8 cellular contexts compared by ENCODE assay signal in genomic region chr12:47818382-47818700, GRCh38. TPM values are rescaled to one million over a fixed set of nuclear protein-coding genes. Genes with fewer than 3 reads are reported as not detected.
DNase-seq lines count a peak whose midpoint lies in the region; ATAC-seq, FAIRE-seq and TF ChIP-seq lines count a peak whose summit lies in the region.

No MANE protein-coding gene starts in this region.

- peak overlapping the region; percentile 45 for H3K27ac ChIP-seq in brain microvascular endothelial cell
- H3K27ac ChIP-seq in mesodermal cell (ENCODE audit: low read depth, low read length, severe bottlenecking), result peak overlapping the region; percentile 62
- peak overlapping the region in 1 of 2 donors; percentile 82 for H3K27ac ChIP-seq in aorta (ENCODE audit: low read depth in 1 of 2, low read length in 2 of 2)

- peaks cover 4% of the 10 kb centered on the region for H3K36me3 ChIP-seq in brain microvascular endothelial cell (replicated peaks)
- H3K36me3 ChIP-seq in mesodermal cell (ENCODE audit: control insufficient read depth, insufficient read depth, low read length), result peaks cover 36% of the 10 kb centered on the region
- H3K36me3 ChIP-seq in aorta (ENCODE audit: control insufficient read depth in 1 of 2, insufficient read depth in 2 of 2, low read length in 1 of 2), result no peaks in the 10 kb centered on the region

- peak; percentile 66 for DNase-seq in stimulated activated CD4-positive, alpha-beta T cell treated with anti-CD3 and anti-CD28 coated beads, Interleukin-15, amount 100 ng/mL, for 24 hours
- DNase-seq in stimulated activated CD4-positive, alpha-beta T cell treated with anti-CD3 and anti-CD28 coated beads, Interleukin-4, amount 100 ng/mL, for 1 hour, result no peak
- no peak for DNase-seq in brain microvascular endothelial cell
- no peak for DNase-seq in aorta
- no peak for DNase-seq in RCC 7860 (ENCODE audit: low spot score)
- DNase-seq in NCI-H345 treated with DMSO at 0.1 percent for 48 hours (lab: John Stamatoyannopoulos, UW; ENCODE audit: unreplicated experiment), result no peak
- DNase-seq in NCI-H2171 (lab: John Stamatoyannopoulos, UW), result no peak

- H3K4me1 ChIP-seq in mesodermal cell (ENCODE audit: control insufficient read depth, insufficient read depth, low read length, poor library complexity, severe bottlenecking), result peaks cover 74% of the 10 kb centered on the region
- H3K4me1 ChIP-seq in aorta (ENCODE audit: control insufficient read depth in 1 of 2, insufficient read depth in 2 of 2, low read length in 2 of 2), result peaks cover 6 to 13% of the 10 kb centered on the region in 2 donors

- no peaks in the 10 kb centered on the region for H3K9me3 ChIP-seq in mesodermal cell (ENCODE audit: control insufficient read depth, low read length)
- no peaks in the 10 kb centered on the region for H3K9me3 ChIP-seq in aorta (ENCODE audit: control insufficient read depth, low read length)

- intact Hi-C loops in aorta (cut with DNase I), result loop anchor here in 1 of 2 donors (10.0 kb wide), 1 partner anchor 1434 kb away; no protein-coding TSS in a partner anchor

- WGBS in mesodermal cell (ENCODE audit: insufficient coverage in 2 of 2), 2 experiments, result 45 to 53% methylated on average over 5 to 6 of the region's 6 CpGs
- 15 to 17% methylated on average over 6 of the region's 6 CpGs for WGBS in aorta, 2 donors

- TF ChIP-seq CTCF in brain microvascular endothelial cell (IDR thresholded peaks at IDR 0.05; ENCODE audit: low read depth, low read length, missing control alignments), result no peak

- H3K4me3 ChIP-seq in brain microvascular endothelial cell (ENCODE audit: low read depth, low read length) (peak overlapping the region; percentile 81), mesodermal cell (ENCODE audit: extremely low read depth, insufficient read depth, low read length, poor library complexity, severe bottlenecking) (peak overlapping the region; percentile 69), aorta (ENCODE audit: low read length in 2 of 2) (peak overlapping the region; percentile 86 to 96)

- no peak for FAIRE-seq in RCC 7860 (lab: Jason Lieb, UNC)

- no peaks in the 10 kb centered on the region for H3K27me3 ChIP-seq in brain microvascular endothelial cell (replicated peaks)
- H3K27me3 ChIP-seq in aorta (ENCODE audit: control insufficient read depth in 1 of 2, insufficient read depth in 2 of 2, low read length in 1 of 2), result no peaks in the 10 kb centered on the region

- ATAC-seq in aorta (ENCODE audit: low FRiP score), result no peak

- in situ Hi-C loops in brain microvascular endothelial cell (cut with HindIII; ENCODE audit: low pct_ligation_motif_present, low sequenced_read_pairs), result no loop called here

RNA-seq across cellular contexts. Expression of gene HDAC7, which starts 1.4 kb away (rescaled TPM):
- 118 TPM for polyA plus RNA-seq in mesodermal cell (2013, experiment 1 of 2)
- 98.0 TPM for polyA plus RNA-seq in mesodermal cell (2013, experiment 2 of 2)
- 100 to 1,000 TPM; 144 to 192 TPM for total RNA-seq in aorta
- 10 to 100 TPM; 17.0 to 93.4 TPM for polyA plus RNA-seq in aorta

RNA-seq across cellular contexts. Expression of gene SLC48A1, which starts 45.3 kb away (rescaled TPM):
- polyA plus RNA-seq in mesodermal cell (2013, experiment 1 of 2), result 13.9 TPM
- polyA plus RNA-seq in mesodermal cell (2013, experiment 2 of 2), result 14.5 TPM
- 10 to 100 TPM; 35.7 to 51.3 TPM for total RNA-seq in aorta
- 10 to 100 TPM; 19.7 to 33.6 TPM for polyA plus RNA-seq in aorta

RNA-seq across cellular contexts. Expression of gene RAPGEF3, which starts 59.7 kb away (rescaled TPM):
- 17.1 TPM for polyA plus RNA-seq in mesodermal cell (2013, experiment 1 of 2)
- 11.3 TPM for polyA plus RNA-seq in mesodermal cell (2013, experiment 2 of 2)
- 100 to 1,000 TPM in 1 of 2 donors, 10 to 100 TPM in 1; 39.2 to 139 TPM for total RNA-seq in aorta
- 100 to 1,000 TPM in 1 of 2 donors, 1 to 10 TPM in 1; 3.1 to 149 TPM for polyA plus RNA-seq in aorta
